1 cellular context compared by ENCODE assay signal in genomic region chr19:12786950-12787349, GRCh38.
TF ChIP-seq lines count a peak whose summit lies in the region.

No MANE protein-coding gene starts in this region.

TF ChIP-seq in H1, 55 proteins besides CTCF, POLR2A, EP300 and RAD21:
- no peak for TF ChIP-seq BACH1 (IDR thresholded peaks at IDR 0.05; ENCODE audit: low read length)
- no peak for TF ChIP-seq ATF2 (IDR thresholded peaks at IDR 0.05; ENCODE audit: low read length)
- TF ChIP-seq RBBP5 (IDR thresholded peaks at IDR 0.05; ENCODE audit: borderline replicate concordance, low read depth, low read length): no peak
- no peak for TF ChIP-seq TCF12 (IDR thresholded peaks at IDR 0.05; ENCODE audit: low read depth, low read length)
- TF ChIP-seq CBX8 (IDR thresholded peaks at IDR 0.05; ENCODE audit: borderline replicate concordance, low read depth, low read length): no peak
